In the genomic region with DNA sequence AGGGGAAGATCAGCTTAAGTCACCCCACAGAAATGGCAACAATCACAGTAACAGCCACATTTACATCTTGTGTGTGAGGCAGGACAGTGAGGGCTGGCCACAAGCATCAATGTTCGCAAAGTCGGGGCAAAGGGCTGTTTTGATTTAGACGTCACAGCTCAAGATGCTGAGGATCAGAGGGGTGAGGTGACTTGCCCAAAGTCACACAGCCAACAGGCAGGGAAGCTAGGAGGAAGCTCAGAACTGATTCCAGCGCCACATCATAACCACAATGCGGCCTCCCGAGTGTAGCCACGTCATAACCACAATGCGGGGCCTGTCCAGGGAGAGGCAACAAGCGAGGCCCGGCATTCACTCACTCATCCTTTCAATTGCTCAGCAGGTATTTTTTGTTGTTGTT, we compare ENCODE assay signal across 9 cellular contexts. TPM values are rescaled to one million over a fixed set of nuclear protein-coding genes. Genes with fewer than 3 reads are reported as not detected.
DNase-seq lines count a peak whose midpoint lies in the region; ATAC-seq and TF ChIP-seq lines count a peak whose summit lies in the region.
"Had no signal": no experiment of that assay in that cellular context is flagged by ENCODE, and none has a peak within 500 bp of the region (broad histone marks: within the 10 kb centered on the region; RNA-seq: fewer than 3 reads in every experiment).

No MANE protein-coding gene starts in this region.

- no peaks in the 10 kb centered on the region for H3K27me3 Mint-ChIP-seq in activated CD8-positive, alpha-beta memory T cell treated with anti-CD3 and anti-CD28 coated beads, Interleukin-2, amount 10 ng/mL, durations not matched to agents 7 days and 5 days

- CTCF ChIA-PET in activated CD8-positive, alpha-beta memory T cell treated with anti-CD3 and anti-CD28 coated beads, Interleukin-2, amount 10 ng/mL, durations not matched to agents 7 days and 5 days (lab: Charles Lee): interaction anchor here (0.8 to 11.1 kb wide), 9 partner anchors 11 to 122 kb away, joined by 3 to 184 read pairs (median 6); partner anchors contain the start of genes STK10 and UBTD2

- no peak for TF ChIP-seq EP300 in gastroesophageal sphincter (IDR thresholded peaks at IDR 0.05)

- peaks cover 25% of the 10 kb centered on the region for H3K4me1 ChIP-seq in MM.1S (ENCODE audit: low read length)
- peaks cover 0 to 41% (median 4%) of the 10 kb centered on the region in 3 donors for H3K4me1 ChIP-seq in gastroesophageal sphincter

- H3K9me2 ChIP-seq in MM.1S (replicated peaks; ENCODE audit: insufficient read depth, low read length): no peaks in the 10 kb centered on the region

- peak overlapping the region; percentile 98 for H3K27ac Mint-ChIP-seq in activated CD8-positive, alpha-beta memory T cell treated with anti-CD3 and anti-CD28 coated beads, Interleukin-2, amount 10 ng/mL, durations not matched to agents 7 days and 5 days
- peak overlapping the region; percentile 92 for H3K27ac Mint-ChIP-seq in stimulated activated effector memory CD8-positive, alpha-beta T cell treated with anti-CD3 and anti-CD28 coated beads, Interleukin-12 subunit alpha, Interleukin-12 subunit beta, amount 100 ng/mL, for 72 hours

- TF ChIP-seq CTCF in MM.1S (IDR thresholded peaks at IDR 0.05; ENCODE audit: low read length) (no peak), gastroesophageal sphincter (IDR thresholded peaks at IDR 0.05) (no peak)

- peak overlapping the region; percentile 76; the same call in 1 of the 2 replicates for H3K4me2 ChIP-seq in MM.1S (ENCODE audit: low read depth, low read length)

- no peak for DNase-seq in MM.1S
- peak; percentile 90 for DNase-seq in activated CD8-positive, alpha-beta memory T cell treated with anti-CD3 and anti-CD28 coated beads, Interleukin-2, amount 10 ng/mL, durations not matched to agents 7 days and 5 days
- DNase-seq in glomerular visceral epithelial cell (ENCODE audit: extremely low spot score): peak; percentile 87
- peak; percentile 70 to 87 for DNase-seq in stimulated activated effector memory CD8-positive, alpha-beta T cell treated with anti-CD3 and anti-CD28 coated beads, Interleukin-12 subunit alpha, Interleukin-12 subunit beta, amount 100 ng/mL, for 72 hours (ENCODE audit: low spot score in 2 of 2)
- DNase-seq in head of caudate nucleus: no peak
- DNase-seq in dermis blood vessel endothelial cell: no peak
- DNase-seq in GM03348 (ENCODE audit: low spot score): no peak

- no peak for TF ChIP-seq POLR2A in gastroesophageal sphincter (IDR thresholded peaks at IDR 0.05)

- no peak overlapping the region for H2AFZ ChIP-seq in MM.1S (ENCODE audit: low read length)

- no peak overlapping the region for H3K27ac ChIP-seq in MM.1S (ENCODE audit: low read length)
- H3K27ac ChIP-seq in gastroesophageal sphincter: peak overlapping the region in 1 of 4 donors; percentile 7

- H3K4me3 Mint-ChIP-seq in activated CD8-positive, alpha-beta memory T cell treated with anti-CD3 and anti-CD28 coated beads, Interleukin-2, amount 10 ng/mL, durations not matched to agents 7 days and 5 days: peak overlapping the region; percentile 91
- H3K4me3 Mint-ChIP-seq in stimulated activated effector memory CD8-positive, alpha-beta T cell treated with anti-CD3 and anti-CD28 coated beads, Interleukin-12 subunit alpha, Interleukin-12 subunit beta, amount 100 ng/mL, for 72 hours: peak overlapping the region; percentile 95

- H3K79me2 ChIP-seq in MM.1S (ENCODE audit: low read length): peaks cover 97% of the 10 kb centered on the region

- H3K9me3 ChIP-seq in MM.1S (replicated peaks; ENCODE audit: insufficient read depth, low read length) (no peaks in the 10 kb centered on the region), gastroesophageal sphincter (no peaks in the 10 kb centered on the region)

- H3K27me3 ChIP-seq in MM.1S (replicated peaks; ENCODE audit: insufficient read depth, low read length) (no peaks in the 10 kb centered on the region), gastroesophageal sphincter (no peaks in the 10 kb centered on the region)

- H3K36me3 ChIP-seq in MM.1S (replicated peaks; ENCODE audit: insufficient read depth, low read length) (no peaks in the 10 kb centered on the region), gastroesophageal sphincter (no peaks in the 10 kb centered on the region)

- peaks cover 88% of the 10 kb centered on the region for H3K4me1 Mint-ChIP-seq in activated CD8-positive, alpha-beta memory T cell treated with anti-CD3 and anti-CD28 coated beads, Interleukin-2, amount 10 ng/mL, durations not matched to agents 7 days and 5 days
- peaks cover 99% of the 10 kb centered on the region for H3K4me1 Mint-ChIP-seq in stimulated activated effector memory CD8-positive, alpha-beta T cell treated with anti-CD3 and anti-CD28 coated beads, Interleukin-12 subunit alpha, Interleukin-12 subunit beta, amount 100 ng/mL, for 72 hours

- ATAC-seq in activated CD8-positive, alpha-beta memory T cell treated with anti-CD3 and anti-CD28 coated beads, Interleukin-2, amount 10 ng/mL, durations not matched to agents 7 days and 5 days: peak; percentile 20
- ATAC-seq in stimulated activated effector memory CD8-positive, alpha-beta T cell treated with anti-CD3 and anti-CD28 coated beads, Interleukin-12 subunit alpha, Interleukin-12 subunit beta, amount 100 ng/mL, for 72 hours: peak; percentile 65
- ATAC-seq in gastroesophageal sphincter: no peak

- no peaks in the 10 kb centered on the region for H4K20me1 ChIP-seq in MM.1S (ENCODE audit: insufficient read depth, low read length)

- H3K4me3 ChIP-seq in MM.1S (ENCODE audit: low read length): 0 out of 2 replicates have a peak overlapping the region, but pooled peaks have one; percentile 64
- H3K4me3 ChIP-seq in gastroesophageal sphincter: no peak overlapping the region

- peaks cover 64% of the 10 kb centered on the region for H3K36me3 Mint-ChIP-seq in activated CD8-positive, alpha-beta memory T cell treated with anti-CD3 and anti-CD28 coated beads, Interleukin-2, amount 10 ng/mL, durations not matched to agents 7 days and 5 days
- H3K36me3 Mint-ChIP-seq in stimulated activated effector memory CD8-positive, alpha-beta T cell treated with anti-CD3 and anti-CD28 coated beads, Interleukin-12 subunit alpha, Interleukin-12 subunit beta, amount 100 ng/mL, for 72 hours: peaks cover 79% of the 10 kb centered on the region

- H3K9ac ChIP-seq in MM.1S (ENCODE audit: low read length): no peak overlapping the region

- intact Hi-C loops in head of caudate nucleus (cut with DNase I): no loop called here

- H3K9me3 Mint-ChIP-seq in activated CD8-positive, alpha-beta memory T cell treated with anti-CD3 and anti-CD28 coated beads, Interleukin-2, amount 10 ng/mL, durations not matched to agents 7 days and 5 days (ENCODE audit: low read depth): no peaks in the 10 kb centered on the region
- H3K9me3 Mint-ChIP-seq in stimulated activated effector memory CD8-positive, alpha-beta T cell treated with anti-CD3 and anti-CD28 coated beads, Interleukin-12 subunit alpha, Interleukin-12 subunit beta, amount 100 ng/mL, for 72 hours: no peaks in the 10 kb centered on the region

- peaks cover 26% of the 10 kb centered on the region for H3F3A ChIP-seq in MM.1S (ENCODE audit: insufficient read depth, low read length)

- 90 to 92% methylated on average over 7 to 8 of the region's 10 CpGs for WGBS in gastroesophageal sphincter (ENCODE audit: low coverage in 1 of 2), 2 donors

RNA-seq across cellular contexts. Expression of gene STK10, which starts 14.3 kb away (rescaled TPM):
- total RNA-seq in activated CD8-positive, alpha-beta memory T cell treated with anti-CD3 and anti-CD28 coated beads, Interleukin-2, amount 10 ng/mL, durations not matched to agents 7 days and 5 days: 100 to 1,000 TPM; 223 to 327 TPM
- total RNA-seq in dermis blood vessel endothelial cell: 56.0 and 61.8 TPM in 2 replicates
- 10 to 100 TPM; 14.1 to 30.4 (median 19.4) TPM for total RNA-seq in gastroesophageal sphincter

RNA-seq across cellular contexts. Expression of gene EFCAB9, which starts 20.2 kb away (rescaled TPM):
- total RNA-seq in activated CD8-positive, alpha-beta memory T cell treated with anti-CD3 and anti-CD28 coated beads, Interleukin-2, amount 10 ng/mL, durations not matched to agents 7 days and 5 days: not detected
- total RNA-seq in dermis blood vessel endothelial cell (not detected in 2 replicates), gastroesophageal sphincter (not detected)
- total RNA-seq: kidney epithelial cell had no signal

Comparison
In these comparisons a context has a peak if more than half of its experiments do, and no peak if none do; other contexts are left out.
1. DNase-seq: peak in activated CD8-positive, alpha-beta memory T cell treated with anti-CD3 and anti-CD28 coated beads, Interleukin-2, amount 10 ng/mL, durations not matched to agents 7 days and 5 days (single experiment), glomerular visceral epithelial cell (single experiment) and stimulated activated effector memory CD8-positive, alpha-beta T cell treated with anti-CD3 and anti-CD28 coated beads, Interleukin-12 subunit alpha, Interleukin-12 subunit beta, amount 100 ng/mL, for 72 hours (2 of 2); none in MM.1S (single experiment), head of caudate nucleus (0 of 42), dermis blood vessel endothelial cell (single experiment) and GM03348 (single experiment).